Comparison of ENCODE assay signal across 23 cellular contexts in genomic region chr16:9184354-9184690, GRCh38.
"Had no signal": no experiment of that assay in that cellular context is flagged by ENCODE, and none has a peak within 500 bp of the region (broad histone marks: within the 10 kb centered on the region; RNA-seq: fewer than 3 reads in every experiment).

No MANE protein-coding gene starts in this region.

- H3K27me3 ChIP-seq: MG63 had no signal

- DNase-seq: Karpas-422, KG1, MG63, NCI-H1092, NCI-H1105 treated with DMSO at 0.1 percent for 48 hours, NCI-H1417 treated with DMSO at 0.1 percent for 48 hours, NCI-H146, NCI-H1694 treated with DMSO at 0.1 percent for 48 hours, NCI-H1930, NCI-H2081, NCI-H2107, NCI-H226, NCI-H446, NCI-H510A, NCI-H524 treated with DMSO at 0.1 percent for 48 hours, NCI-H69, NCI-H774, Right ventricle myocardium superior, RPMI8226, SIG-M5 had no signal

- H3K27ac ChIP-seq: HL-60, SJSA1, SK-N-MC had no signal

- H3K36me3 ChIP-seq: MG63, SJSA1 had no signal

- H3K4me3 ChIP-seq: MG63, SJSA1, SK-N-MC had no signal

- H3K4me1 ChIP-seq: SJSA1 had no signal

- H3K9me3 ChIP-seq: MG63, SJSA1 had no signal
